Comparison of ENCODE assay signal across 8 cellular contexts in genomic region chr1:93907718-93908117, GRCh38. TPM values are rescaled to one million over a fixed set of nuclear protein-coding genes. Genes with fewer than 3 reads are reported as not detected.
DNase-seq lines count a peak whose midpoint lies in the region; ATAC-seq and TF ChIP-seq lines count a peak whose summit lies in the region.

No MANE protein-coding gene starts in this region.

- H3K4me1 Mint-ChIP-seq in H9 = peaks cover 18 to 25% of the 10 kb centered on the region in 2 experiments

- H2BK5ac ChIP-seq in H9 (ENCODE audit: insufficient read length, low read length) = no peak overlapping the region

- ATAC-seq in HG03521 (IDR thresholded peaks at IDR 0.05; ENCODE audit: unreplicated experiment) (no peak), HG02642 (IDR thresholded peaks at IDR 0.05; ENCODE audit: poor library complexity, unreplicated experiment) (no peak), HG03139 (IDR thresholded peaks at IDR 0.05; ENCODE audit: unreplicated experiment) (no peak)

- H3K36me3 ChIP-seq in ACC112 (ENCODE audit: insufficient read depth, low read length) = no peaks in the 10 kb centered on the region; the same call in 1 of the 2 replicates
- peaks cover 13% of the 10 kb centered on the region for H3K36me3 ChIP-seq in SJSA1

- DNase-seq in H9 = no peak
- DNase-seq in SJSA1 (ENCODE audit: low read depth in 1 of 2, low spot score in 2 of 2) = peak in 1 of 2 experiments; percentile 15
- DNase-seq in erythroblast (lab: John Stamatoyannopoulos, UW) = peak; percentile 66 to 79
- peak; percentile 5 for DNase-seq in retina

- H3K9me3 ChIP-seq in H9 (ENCODE audit: control insufficient read depth, low read depth, low read length) = no peaks in the 10 kb centered on the region
- 0 out of 2 replicates have a peak, but pooled peaks cover 2% of the 10 kb centered on the region for H3K9me3 ChIP-seq in SJSA1 (replicated peaks)

- H3T11ph ChIP-seq in H9 (ENCODE audit: low read length) = no peak overlapping the region

- no peak overlapping the region for H2BK20ac ChIP-seq in H9 (ENCODE audit: low read depth, low read length, poor library complexity, severe bottlenecking)

- H4K20me1 ChIP-seq in H9 (ENCODE audit: control insufficient read depth, insufficient read depth, insufficient read length) = no peaks in the 10 kb centered on the region

- peaks cover 8% of the 10 kb centered on the region; the same call in 1 of the 2 replicates for H3K27me3 Mint-ChIP-seq in H9 (ENCODE audit: low read depth)

- no peak overlapping the region for H2BK12ac ChIP-seq in H9 (ENCODE audit: insufficient read length, low read depth, low read length)

- peak overlapping the region; percentile 74 to 83 for H3K4me3 Mint-ChIP-seq in H9

- TF ChIP-seq POLR2A in erythroblast (IDR thresholded peaks at IDR 0.05; ENCODE audit: low read length) = no peak

- no peak overlapping the region for H3K56ac ChIP-seq in H9 (ENCODE audit: insufficient read length, low read depth, low read length)

- H3K79me1 ChIP-seq in H9 (ENCODE audit: insufficient read depth, low read depth, low read length, poor library complexity, severe bottlenecking) = no peaks in the 10 kb centered on the region

- H3K23ac ChIP-seq in H9 (ENCODE audit: insufficient read length, low read depth, low read length) = no peak overlapping the region

- no peak overlapping the region for H4K91ac ChIP-seq in H9 (ENCODE audit: insufficient read length, low read depth, low read length)

- no CpG with 5 or more reads among the region's 3 CpGs for WGBS in H9 (ENCODE audit: extremely low coverage, insufficient read length, low lambda C conversion rate)

- H3K9me3 Mint-ChIP-seq in H9 = peaks cover 6 to 8% of the 10 kb centered on the region in 2 experiments; a peak in 4 of 5 replicates

- peak overlapping the region; percentile 96 for H3K4me3 ChIP-seq in ACC112 (ENCODE audit: low read depth, low read length)
- peak overlapping the region; percentile 90; the same call in 1 of the 2 replicates for H3K4me3 ChIP-seq in SJSA1

- H3K4me2 ChIP-seq in H9 (ENCODE audit: insufficient read depth, insufficient read length, low read length) = no peak overlapping the region

- H3K27ac ChIP-seq in ACC112 (ENCODE audit: low read depth, low read length) (no peak overlapping the region), H9 (ENCODE audit: insufficient read length, low read depth, low read length) (no peak overlapping the region), SJSA1 (no peak overlapping the region)

- no peak overlapping the region for H3K14ac ChIP-seq in H9 (ENCODE audit: insufficient read depth, low read length)

- H3K27me3 ChIP-seq in ACC112 (ENCODE audit: insufficient read depth, low read length) (no peaks in the 10 kb centered on the region), H9 (ENCODE audit: insufficient read depth, low read length) (no peaks in the 10 kb centered on the region), SJSA1 (replicated peaks) (0 out of 2 replicates have a peak, but pooled peaks cover 4% of the 10 kb centered on the region)

- no peak overlapping the region for H3K18ac ChIP-seq in H9 (ENCODE audit: insufficient read length, low read depth, low read length)

- no peak overlapping the region for H4K5ac ChIP-seq in H9 (ENCODE audit: insufficient read length, low read depth, low read length)

- no peak overlapping the region for H3K27ac Mint-ChIP-seq in H9

- H2AFZ ChIP-seq in ACC112 (ENCODE audit: low read length, unreplicated experiment) (no peak overlapping the region), H9 (ENCODE audit: low read length) (no peak overlapping the region)

- H3K79me2 ChIP-seq in ACC112 (ENCODE audit: control insufficient read depth, insufficient read depth, low read length, unreplicated experiment) (peaks cover 54% of the 10 kb centered on the region), H9 (ENCODE audit: insufficient read depth, low read length) (peaks cover 5% of the 10 kb centered on the region; the same call in 1 of the 2 replicates)

- no peak overlapping the region for H2BK120ac ChIP-seq in H9 (ENCODE audit: low read depth, low read length, poor library complexity, severe bottlenecking)

- H3K23me2 ChIP-seq in H9 (ENCODE audit: insufficient read length, low read depth, low read length, poor library complexity, severe bottlenecking) = peaks cover 6% of the 10 kb centered on the region

- no peak overlapping the region for H2BK15ac ChIP-seq in H9 (ENCODE audit: low read depth, low read length)

- H4K8ac ChIP-seq in H9 (replicated peaks; ENCODE audit: insufficient read length, low read depth, low read length) = no peak overlapping the region

- no peak overlapping the region for H3K4ac ChIP-seq in H9 (ENCODE audit: low read depth, low read length)

- peaks cover 0 to 4% (median 3%) of the 10 kb centered on the region in 3 experiments; a peak in 3 of 7 replicates for H3K36me3 Mint-ChIP-seq in H9 (ENCODE audit: insufficient read depth in 1 of 3, low read depth in 3 of 3)

- no peak overlapping the region for H2AK5ac ChIP-seq in H9 (ENCODE audit: insufficient read length, low read length)

- TF ChIP-seq CTCF in H9 (conservative IDR thresholded peaks at IDR 0.05) = no peak

- H3K4me1 ChIP-seq in ACC112 (ENCODE audit: control insufficient read depth, insufficient read depth, low read length, unreplicated experiment) = peaks cover 41% of the 10 kb centered on the region
- no peaks in the 10 kb centered on the region for H3K4me1 ChIP-seq in H9 (ENCODE audit: insufficient read depth, low read length)
- peaks cover 17% of the 10 kb centered on the region for H3K4me1 ChIP-seq in SJSA1 (replicated peaks)

- H3K9ac ChIP-seq in H9 (ENCODE audit: extremely low read depth, insufficient read length, low read length) = no peak overlapping the region

RNA-seq across cellular contexts. Expression of gene GCLM, which starts 1.5 kb away (rescaled TPM):
- total RNA-seq in H9 (2021) = 14.9 and 15.4 TPM in 2 replicates
- total RNA-seq in SJSA1 (2014; rRNA removed; shearing (Covaris generic)) = 25.1 and 36.0 TPM in 2 replicates

RNA-seq across cellular contexts. Expression of gene DNTTIP2, which starts 28.7 kb away (rescaled TPM):
- 96.0 and 101 TPM in 2 replicates for total RNA-seq in H9 (2021)
- total RNA-seq in SJSA1 (2014; rRNA removed; shearing (Covaris generic)) = 35.6 and 40.1 TPM in 2 replicates
